7 cellular contexts compared by ENCODE assay signal in genomic region chr1:26230692-26231091, GRCh38. TPM values are rescaled to one million over a fixed set of nuclear protein-coding genes. Genes with fewer than 3 reads are reported as not detected.
"Had no signal": no experiment of that assay in that cellular context is flagged by ENCODE, and none has a peak within 500 bp of the region (broad histone marks: within the 10 kb centered on the region; RNA-seq: fewer than 3 reads in every experiment).

No MANE protein-coding gene starts in this region.

RNA-seq across cellular contexts. Expression of gene CATSPER4, which starts 40.3 kb away (rescaled TPM):
- total RNA-seq: M059J, NCI-H460, Right ventricle myocardium inferior, RPMI7951, SJCRH30, SK-MEL-5 had no signal

RNA-seq across cellular contexts. Expression of gene ZNF593OS, which starts 59.1 kb away (rescaled TPM):
- total RNA-seq: M059J, NCI-H460, PC-9, Right ventricle myocardium inferior, RPMI7951, SJCRH30, SK-MEL-5 had no signal
